Comparison of ENCODE assay signal across 9 cellular contexts in the genomic region with DNA sequence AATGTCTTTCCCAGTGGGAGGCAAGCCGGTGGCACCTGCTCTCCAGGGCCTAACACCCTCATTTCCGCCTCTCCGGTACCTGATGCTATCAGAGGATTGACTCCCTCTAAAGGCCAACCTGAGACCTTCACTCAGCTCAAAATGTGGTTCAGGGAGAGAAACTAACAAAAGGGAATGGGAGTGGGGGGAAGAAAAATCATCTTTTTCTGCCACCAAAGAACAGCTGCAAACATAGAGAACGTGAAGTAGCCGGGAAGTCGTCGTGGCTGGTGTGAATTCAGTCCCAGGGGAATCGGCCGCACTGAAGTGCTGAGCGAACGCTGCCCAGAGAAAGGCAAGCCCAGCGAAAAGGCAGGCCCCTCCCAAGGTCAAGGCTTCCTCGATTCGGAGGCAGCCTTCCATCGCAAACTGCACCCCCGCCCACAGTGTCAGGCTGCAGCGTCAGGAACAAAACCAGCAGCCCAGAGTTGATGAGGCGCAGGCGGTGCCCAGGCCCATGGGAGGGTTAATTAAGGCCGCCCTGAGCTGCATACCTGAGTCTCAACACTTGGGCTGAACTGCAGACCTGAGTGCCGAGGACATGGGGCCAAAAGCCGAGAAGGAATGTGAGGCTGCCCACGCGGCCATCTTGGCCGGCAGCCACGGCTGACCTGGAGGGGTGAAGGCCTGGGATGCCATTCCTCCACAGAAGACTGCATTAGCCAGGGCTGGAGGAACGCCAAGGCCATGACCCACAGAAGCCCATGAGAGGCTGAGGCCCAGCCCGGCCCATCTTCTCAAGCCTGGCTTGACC.
DNase-seq lines count a peak whose midpoint lies in the region; ATAC-seq and TF ChIP-seq lines count a peak whose summit lies in the region.
"Had no signal": no experiment of that assay in that cellular context is flagged by ENCODE, and none has a peak within 500 bp of the region (broad histone marks: within the 10 kb centered on the region; RNA-seq: fewer than 3 reads in every experiment).

No MANE protein-coding gene starts in this region.

- H3K36me3 ChIP-seq in BE2C (no peaks in the 10 kb centered on the region), esophagus (ENCODE audit: control insufficient read depth in 2 of 2, insufficient read depth in 2 of 2, low read length in 1 of 2) (no peaks in the 10 kb centered on the region)

- H3K4me1 ChIP-seq in BE2C: peaks cover 6% of the 10 kb centered on the region; the same call in 1 of the 2 replicates
- peaks cover 0 to 9% of the 10 kb centered on the region in 2 donors for H3K4me1 ChIP-seq in esophagus (ENCODE audit: control insufficient read depth in 2 of 2, insufficient read depth in 2 of 2, low read length in 1 of 2)

- no peak for DNase-seq in BE2C
- DNase-seq in NCI-H526 (lab: John Stamatoyannopoulos, UW): peak; percentile 10 to 64
- peak; percentile 61 for DNase-seq in mucosa of gallbladder (ENCODE audit: low spot score)
- DNase-seq in activated naive CD8-positive, alpha-beta T cell treated with anti-CD3 and anti-CD28 coated beads, Interleukin-2, amount 50 U/mL, for 24 hours: no peak
- DNase-seq in foreskin fibroblast: no peak
- no peak for DNase-seq in activated CD8-positive, alpha-beta memory T cell treated with anti-CD3 and anti-CD28 coated beads, Interleukin-2, amount 50 U/mL, for 4 hours
- DNase-seq: SHP77 treated with DMSO at 0.1 percent for 48 hours had no signal

- H3K9me3 Mint-ChIP-seq in activated naive CD8-positive, alpha-beta T cell treated with anti-CD3 and anti-CD28 coated beads, Interleukin-2, amount 50 U/mL, for 24 hours: peaks cover 12% of the 10 kb centered on the region

- H3K9me3 ChIP-seq in BE2C: no peaks in the 10 kb centered on the region
- peaks cover 0 to 6% of the 10 kb centered on the region in 2 donors for H3K9me3 ChIP-seq in esophagus (ENCODE audit: control insufficient read depth in 2 of 2, insufficient read depth in 1 of 2, low read depth in 1 of 2, low read length in 1 of 2)

- 64 to 66% methylated on average over 28 of the region's 28 CpGs for WGBS in esophagus, 2 donors

- no peak overlapping the region for H3K27ac Mint-ChIP-seq in activated naive CD8-positive, alpha-beta T cell treated with anti-CD3 and anti-CD28 coated beads, Interleukin-2, amount 50 U/mL, for 24 hours

- H3K27ac ChIP-seq in esophagus (ENCODE audit: low read depth in 2 of 2, low read length in 1 of 2): peak overlapping the region; percentile 21 to 73

- no peaks in the 10 kb centered on the region for H3K36me3 Mint-ChIP-seq in activated naive CD8-positive, alpha-beta T cell treated with anti-CD3 and anti-CD28 coated beads, Interleukin-2, amount 50 U/mL, for 24 hours (ENCODE audit: low read depth)

- H3K4me3 ChIP-seq in BE2C (ENCODE audit: low read depth, low read length): peak overlapping the region; percentile 15
- no peak overlapping the region for H3K4me3 ChIP-seq in esophagus (ENCODE audit: low read depth in 1 of 2, low read length in 2 of 2)
- no peak overlapping the region for H3K4me3 ChIP-seq in foreskin fibroblast (ENCODE audit: low read depth in 1 of 2, low read length in 2 of 2)

- H3K27me3 ChIP-seq in BE2C (no peaks in the 10 kb centered on the region), esophagus (ENCODE audit: control insufficient read depth in 1 of 2, insufficient read depth in 2 of 2, low read length in 2 of 2) (no peaks in the 10 kb centered on the region)

- peak; percentile 57 for TF ChIP-seq CTCF in BE2C (IDR thresholded peaks at IDR 0.05; ENCODE audit: low read depth, low read length)
- TF ChIP-seq CTCF in foreskin fibroblast (IDR thresholded peaks at IDR 0.05; ENCODE audit: low read depth, low read length): no peak

- no peaks in the 10 kb centered on the region for H3K4me1 Mint-ChIP-seq in activated naive CD8-positive, alpha-beta T cell treated with anti-CD3 and anti-CD28 coated beads, Interleukin-2, amount 50 U/mL, for 24 hours

- peaks cover 9% of the 10 kb centered on the region for H3K27me3 Mint-ChIP-seq in activated naive CD8-positive, alpha-beta T cell treated with anti-CD3 and anti-CD28 coated beads, Interleukin-2, amount 50 U/mL, for 24 hours

- H3K4me3 Mint-ChIP-seq in activated naive CD8-positive, alpha-beta T cell treated with anti-CD3 and anti-CD28 coated beads, Interleukin-2, amount 50 U/mL, for 24 hours: no peak overlapping the region

- no peak for ATAC-seq in activated naive CD8-positive, alpha-beta T cell treated with anti-CD3 and anti-CD28 coated beads, Interleukin-2, amount 50 U/mL, for 24 hours
- no peak for ATAC-seq in GM18520 (IDR thresholded peaks at IDR 0.05; ENCODE audit: unreplicated experiment)

Comparison
In these comparisons a context has a peak if more than half of its experiments do, and no peak if none do; other contexts are left out.
1. DNase-seq: peak in NCI-H526 (2 of 2) and mucosa of gallbladder (single experiment); none in BE2C (single experiment), activated naive CD8-positive, alpha-beta T cell treated with anti-CD3 and anti-CD28 coated beads, Interleukin-2, amount 50 U/mL, for 24 hours (single experiment), foreskin fibroblast (0 of 2) and activated CD8-positive, alpha-beta memory T cell treated with anti-CD3 and anti-CD28 coated beads, Interleukin-2, amount 50 U/mL, for 4 hours (single experiment).